Comparison of ENCODE assay signal across 17 cellular contexts in genomic region chr20:10177326-10177725, GRCh38. TPM values are rescaled to one million over a fixed set of nuclear protein-coding genes. Genes with fewer than 3 reads are reported as not detected.
"Had no signal": no experiment of that assay in that cellular context is flagged by ENCODE, and none has a peak within 500 bp of the region (broad histone marks: within the 10 kb centered on the region; RNA-seq: fewer than 3 reads in every experiment).

No MANE protein-coding gene starts in this region.

- H3K4me1 ChIP-seq: colonic mucosa, left lung, upper lobe of right lung had no signal

- H3K4me3 ChIP-seq: colonic mucosa, left lung, sigmoid colon, upper lobe of right lung had no signal

- H3K36me3 ChIP-seq: brain microvascular endothelial cell, colonic mucosa, left lung, sigmoid colon, upper lobe of right lung had no signal

- H3K27me3 ChIP-seq: brain microvascular endothelial cell, colonic mucosa, upper lobe of right lung had no signal

- H3K27ac ChIP-seq: brain microvascular endothelial cell, colonic mucosa, left lung, sigmoid colon, upper lobe of right lung had no signal

- DNase-seq: activated CD4-positive, alpha-beta memory T cell treated with anti-CD3 and anti-CD28 coated beads, Interleukin-2, amount 10 ng/mL, durations not matched to agents 7 days and 5 days; activated CD4-positive, alpha-beta T cell treated with anti-CD3 and anti-CD28 coated beads for 48 hours; activated CD8-positive, alpha-beta memory T cell treated with anti-CD3 and anti-CD28 coated beads, Interleukin-2, amount 10 ng/mL, durations not matched to agents 7 days and 5 days; amniotic stem cell; brain microvascular endothelial cell; central memory CD4-positive, alpha-beta T cell; colonic mucosa; kidney; left lung; midbrain; nephron progenitor cell; occipital lobe; posterior cingulate gyrus; sigmoid colon; stimulated activated CD4-positive, alpha-beta T cell treated with anti-CD3 and anti-CD28 coated beads, Interleukin-4, amount 100 ng/mL, for 4 hours; upper lobe of right lung had no signal

- H3K9me3 ChIP-seq: colonic mucosa, left lung, sigmoid colon, upper lobe of right lung had no signal

RNA-seq across cellular contexts. Expression of gene SNAP25, which starts 41.3 kb away (rescaled TPM):
- total RNA-seq: lung microvascular endothelial cell had no signal
